Comparison of ENCODE assay signal across 19 cellular contexts in the genomic region with DNA sequence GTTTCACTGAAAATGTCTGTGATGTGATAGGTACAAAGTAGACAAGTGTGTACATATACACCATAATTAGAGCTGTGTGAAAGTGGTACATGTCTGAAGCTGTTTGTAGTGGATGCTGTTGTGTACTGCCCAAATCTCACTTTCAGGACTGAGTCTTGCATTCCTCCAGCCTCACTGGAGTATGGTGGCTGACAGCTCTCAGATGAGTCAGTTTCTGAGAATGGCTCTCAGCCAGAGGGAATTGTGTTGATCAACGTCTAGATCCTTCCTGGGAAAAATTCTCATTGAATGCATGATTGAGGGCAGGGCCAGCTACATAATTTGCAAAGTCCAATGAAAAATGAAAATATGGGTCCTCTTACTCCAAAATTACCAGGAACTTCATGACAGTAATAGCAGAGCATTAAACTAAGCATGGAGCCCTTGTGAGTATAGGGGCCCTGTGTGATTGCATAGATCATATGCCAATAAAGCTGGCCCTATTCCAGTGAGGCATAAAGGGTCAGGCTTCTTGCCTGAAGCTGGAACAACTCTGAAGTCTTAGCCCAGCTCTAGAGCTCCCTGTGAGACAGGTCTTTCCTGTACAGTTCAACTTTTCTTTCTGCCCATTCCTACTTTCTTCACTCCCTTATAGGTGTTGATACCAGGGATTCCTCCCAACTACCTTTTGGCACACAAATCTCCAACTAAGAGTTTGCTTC. TPM values are rescaled to one million over a fixed set of nuclear protein-coding genes. Genes with fewer than 3 reads are reported as not detected.
DNase-seq lines count a peak whose midpoint lies in the region; FAIRE-seq and TF ChIP-seq lines count a peak whose summit lies in the region.
"Had no signal": no experiment of that assay in that cellular context is flagged by ENCODE, and none has a peak within 500 bp of the region (broad histone marks: within the 10 kb centered on the region; RNA-seq: fewer than 3 reads in every experiment).

No MANE protein-coding gene starts in this region.

- no peak overlapping the region for H4K91ac ChIP-seq in neuronal stem cell (ENCODE audit: low read depth, low read length, poor library complexity)

- no CpG with 5 or more reads among the region's 1 CpG for WGBS in neuronal stem cell (ENCODE audit: extremely low coverage in 2 of 2, insufficient read length in 2 of 2, insufficient replicate concordance in 1 of 2), 2 donors
- 27% methylated on average over 1 of the region's 1 CpG for WGBS in esophagus muscularis mucosa
- WGBS in prostate gland = 20% methylated on average over 1 of the region's 1 CpG

- no peak overlapping the region for H2BK15ac ChIP-seq in neuronal stem cell (ENCODE audit: low read length)

- H2BK12ac ChIP-seq in neuronal stem cell (ENCODE audit: low read length) = no peak overlapping the region

- H3K23ac ChIP-seq in neuronal stem cell (ENCODE audit: low read depth, low read length, poor library complexity) = no peak overlapping the region

- H3K14ac ChIP-seq in neuronal stem cell (ENCODE audit: low read length) = no peak overlapping the region

- no peaks in the 10 kb centered on the region for H3K27me3 Mint-ChIP-seq in type B pancreatic cell
- H3K27me3 Mint-ChIP-seq: activated B cell treated with CpG ODN at 0.5 μM for 24 hours; activated naive CD8-positive, alpha-beta T cell treated with anti-CD3 and anti-CD28 coated beads, Interleukin-2, amount 50 U/mL, for 24 hours; naive thymus-derived CD8-positive, alpha-beta T cell; stimulated activated naive CD8-positive, alpha-beta T cell treated with anti-CD3 and anti-CD28 coated beads, Interleukin-15, Interleukin-2, amounts not matched to agents 100 ng/mL and 50 ng/mL, for 24 hours had no signal

- intact Hi-C loops in esophagus muscularis mucosa (cut with DNase I) = no loop called here
- intact Hi-C loops in prostate gland (cut with DNase I) = loop anchor here (10.0 kb wide), 1 partner anchor 172 kb away; a partner anchor contains a TSS

- H3K4me2 ChIP-seq in neuronal stem cell (ENCODE audit: insufficient read depth, low read length, poor library complexity, severe bottlenecking) = no peak overlapping the region

- H3K4me3 Mint-ChIP-seq in type B pancreatic cell = no peak overlapping the region
- H3K4me3 Mint-ChIP-seq: activated B cell treated with CpG ODN at 0.5 μM for 24 hours; activated naive CD8-positive, alpha-beta T cell treated with anti-CD3 and anti-CD28 coated beads, Interleukin-2, amount 50 U/mL, for 24 hours; CD14-positive monocyte; dendritic cell treated with granulocyte-macrophage colony-stimulating factor and Interleukin-4, amounts not matched to agents 40 ng/mL and 50 ng/mL, for 4 days; stimulated activated naive CD8-positive, alpha-beta T cell treated with anti-CD3 and anti-CD28 coated beads, Interleukin-15, Interleukin-2, amounts not matched to agents 100 ng/mL and 50 ng/mL, for 24 hours had no signal

- H3K27me3 ChIP-seq in neuronal stem cell (ENCODE audit: control insufficient read depth in 3 of 3, insufficient read depth in 3 of 3, low read depth in 1 of 3, low read length in 3 of 3) = no peaks in the 10 kb centered on the region
- no peaks in the 10 kb centered on the region for H3K27me3 ChIP-seq in esophagus muscularis mucosa
- no peaks in the 10 kb centered on the region for H3K27me3 ChIP-seq in prostate gland (replicated peaks; ENCODE audit: insufficient read depth)
- H3K27me3 ChIP-seq: sigmoid colon had no signal

- DNase-seq in GM04503 (ENCODE audit: low read depth) = peak; percentile 26
- peak; percentile 26 for DNase-seq in RCC 7860 (ENCODE audit: low spot score)
- DNase-seq in epithelial cell of prostate (ENCODE audit: low read depth, low spot score) = peak; percentile 24
- DNase-seq in neuronal stem cell (ENCODE audit: low spot score) = no peak
- no peak for DNase-seq in esophagus muscularis mucosa (ENCODE audit: extremely low spot score)
- DNase-seq in type B pancreatic cell (ENCODE audit: extremely low spot score, unreplicated experiment) = no peak
- no peak for DNase-seq in NCI-H2227 (lab: John Stamatoyannopoulos, UW; ENCODE audit: unreplicated experiment)
- no peak for DNase-seq in prostate gland (ENCODE audit: low spot score)
- DNase-seq: activated B cell treated with CpG ODN at 0.5 μM for 24 hours; activated naive CD8-positive, alpha-beta T cell treated with anti-CD3 and anti-CD28 coated beads, Interleukin-2, amount 50 U/mL, for 24 hours; activated T-cell treated with anti-CD3 and anti-CD28 coated beads for 4 hours; glutamatergic neuron; naive thymus-derived CD8-positive, alpha-beta T cell; NCI-H187 treated with DMSO at 0.1 percent for 48 hours; sigmoid colon had no signal

- no peaks in the 10 kb centered on the region for H3K9me3 ChIP-seq in neuronal stem cell (replicated peaks in 1 of 2; ENCODE audit: control insufficient read depth in 2 of 2, insufficient read depth in 1 of 2, low read depth in 1 of 2, low read length in 2 of 2)
- no peaks in the 10 kb centered on the region for H3K9me3 ChIP-seq in esophagus muscularis mucosa
- no peaks in the 10 kb centered on the region for H3K9me3 ChIP-seq in prostate gland
- H3K9me3 ChIP-seq: sigmoid colon had no signal

- no peak overlapping the region for H3K27ac Mint-ChIP-seq in type B pancreatic cell
- H3K27ac Mint-ChIP-seq: activated B cell treated with CpG ODN at 0.5 μM for 24 hours; activated naive CD8-positive, alpha-beta T cell treated with anti-CD3 and anti-CD28 coated beads, Interleukin-2, amount 50 U/mL, for 24 hours; dendritic cell treated with granulocyte-macrophage colony-stimulating factor and Interleukin-4, amounts not matched to agents 40 ng/mL and 50 ng/mL, for 4 days; stimulated activated naive CD8-positive, alpha-beta T cell treated with anti-CD3 and anti-CD28 coated beads, Interleukin-15, Interleukin-2, amounts not matched to agents 100 ng/mL and 50 ng/mL, for 24 hours had no signal

- no peak overlapping the region for H2BK120ac ChIP-seq in neuronal stem cell (ENCODE audit: low read depth, low read length)

- no peak for TF ChIP-seq EP300 in esophagus muscularis mucosa (IDR thresholded peaks at IDR 0.05)

- peak overlapping the region; percentile 13 for H2AFZ ChIP-seq in neuronal stem cell (ENCODE audit: low read length)

- H3K9me3 Mint-ChIP-seq in type B pancreatic cell = no peaks in the 10 kb centered on the region
- H3K9me3 Mint-ChIP-seq: activated B cell treated with CpG ODN at 0.5 μM for 24 hours; activated naive CD8-positive, alpha-beta T cell treated with anti-CD3 and anti-CD28 coated beads, Interleukin-2, amount 50 U/mL, for 24 hours; dendritic cell treated with granulocyte-macrophage colony-stimulating factor and Interleukin-4, amounts not matched to agents 40 ng/mL and 50 ng/mL, for 4 days; naive thymus-derived CD8-positive, alpha-beta T cell; stimulated activated naive CD8-positive, alpha-beta T cell treated with anti-CD3 and anti-CD28 coated beads, Interleukin-15, Interleukin-2, amounts not matched to agents 100 ng/mL and 50 ng/mL, for 24 hours had no signal

- H3K79me1 ChIP-seq in neuronal stem cell (ENCODE audit: low read depth, low read length) = no peaks in the 10 kb centered on the region

- no peak for TF ChIP-seq CTCF in esophagus muscularis mucosa (IDR thresholded peaks at IDR 0.05)
- TF ChIP-seq CTCF in type B pancreatic cell (conservative IDR thresholded peaks at IDR 0.05) = no peak
- TF ChIP-seq CTCF in prostate gland (IDR thresholded peaks at IDR 0.05) = no peak

- H3K4me1 Mint-ChIP-seq in type B pancreatic cell (ENCODE audit: unreplicated experiment) = no peaks in the 10 kb centered on the region

- H3K4me1 ChIP-seq in neuronal stem cell (ENCODE audit: control insufficient read depth in 2 of 2, insufficient read depth in 1 of 2, low read depth in 1 of 2, low read length in 2 of 2) (peaks cover 0 to 2% of the 10 kb centered on the region in 2 donors), esophagus muscularis mucosa (peaks cover 7 to 25% (median 21%) of the 10 kb centered on the region in 4 donors), prostate gland (replicated peaks) (peaks cover 4% of the 10 kb centered on the region)

- H3K4me3 ChIP-seq in neuronal stem cell (ENCODE audit: low read length in 2 of 2) (no peak overlapping the region), esophagus muscularis mucosa (no peak overlapping the region), prostate gland (no peak overlapping the region)
- H3K4me3 ChIP-seq: sigmoid colon had no signal

- TF ChIP-seq POLR2A in esophagus muscularis mucosa (IDR thresholded peaks at IDR 0.05; ENCODE audit: low read depth) (no peak), prostate gland (IDR thresholded peaks at IDR 0.05) (no peak)

- H3K36me3 ChIP-seq in neuronal stem cell (replicated peaks in 1 of 2; ENCODE audit: control insufficient read depth in 2 of 2, insufficient read depth in 2 of 2, low read length in 2 of 2) = no peaks in the 10 kb centered on the region
- no peaks in the 10 kb centered on the region for H3K36me3 ChIP-seq in esophagus muscularis mucosa
- no peaks in the 10 kb centered on the region for H3K36me3 ChIP-seq in prostate gland
- H3K36me3 ChIP-seq: sigmoid colon had no signal

- H3K27ac ChIP-seq in epithelial cell of prostate (no peak overlapping the region), neuronal stem cell (replicated peaks; ENCODE audit: low read length) (no peak overlapping the region), esophagus muscularis mucosa (replicated peaks in 1 of 4) (no peak overlapping the region), prostate gland (no peak overlapping the region)
- H3K27ac ChIP-seq: sigmoid colon had no signal

- H3K18ac ChIP-seq in neuronal stem cell (ENCODE audit: low read length) = no peak overlapping the region

- no peak overlapping the region for H4K8ac ChIP-seq in neuronal stem cell (ENCODE audit: low read depth, low read length)

- FAIRE-seq in RCC 7860 (lab: Jason Lieb, UNC) = peak; percentile 12
- FAIRE-seq: G401.6 had no signal

- no peak overlapping the region for H3K9ac ChIP-seq in neuronal stem cell (ENCODE audit: low read depth, low read length, poor library complexity)

- no peak overlapping the region for H2AK5ac ChIP-seq in neuronal stem cell (ENCODE audit: low read depth, low read length)

- H3K36me3 Mint-ChIP-seq in type B pancreatic cell = no peaks in the 10 kb centered on the region
- H3K36me3 Mint-ChIP-seq: CD14-positive monocyte; naive thymus-derived CD8-positive, alpha-beta T cell had no signal

- no peak overlapping the region for H3K4ac ChIP-seq in neuronal stem cell (ENCODE audit: low read length)

- no peak overlapping the region for H2BK5ac ChIP-seq in neuronal stem cell (ENCODE audit: low read length)

RNA-seq across cellular contexts. Expression of a gene that starts 10.8 kb away (rescaled TPM):
- polyA plus RNA-seq in neuronal stem cell (2013, experiment 1 of 2) = 23.5 TPM
- 25.4 TPM for polyA plus RNA-seq in neuronal stem cell (2013, experiment 2 of 2)
- total RNA-seq in esophagus muscularis mucosa (10 to 100 TPM in 3 of 4 donors, 1 to 10 TPM in 1; 7.5 to 19.1 (median 12.8) TPM), type B pancreatic cell (ENCODE audit: low replicate concordance) (12.1 and 12.4 TPM in 2 replicates), prostate gland (10 to 100 TPM; 21.1 to 26.6 TPM)

Comparison
In these comparisons a context has a peak if more than half of its experiments do, and no peak if none do; other contexts are left out.
1. DNase-seq: peak in GM04503 (single experiment), RCC 7860 (single experiment) and epithelial cell of prostate (single experiment); none in neuronal stem cell (single experiment), esophagus muscularis mucosa (single experiment), type B pancreatic cell (single experiment), NCI-H2227 (single experiment) and prostate gland (single experiment).